Comparison of ENCODE assay signal across 14 cellular contexts in genomic region chr13:75445717-75446529, GRCh38. TPM values are rescaled to one million over a fixed set of nuclear protein-coding genes. Genes with fewer than 3 reads are reported as not detected.
DNase-seq lines count a peak whose midpoint lies in the region; ATAC-seq, FAIRE-seq and TF ChIP-seq lines count a peak whose summit lies in the region.
"Had no signal": no experiment of that assay in that cellular context is flagged by ENCODE, and none has a peak within 500 bp of the region (broad histone marks: within the 10 kb centered on the region; RNA-seq: fewer than 3 reads in every experiment).

No MANE protein-coding gene starts in this region.

- TF ChIP-seq EP300 in suprapubic skin (IDR thresholded peaks at IDR 0.05), result no peak

- peak; percentile 27 for FAIRE-seq in islet of Langerhans (lab: Jason Lieb, UNC)

- peak overlapping the region; percentile 31 for H3K4me3 ChIP-seq in suprapubic skin

- H3K4me1 ChIP-seq in suprapubic skin, result peaks cover 30% of the 10 kb centered on the region

- TF ChIP-seq POLR2A in suprapubic skin (IDR thresholded peaks at IDR 0.05), result no peak

- ATAC-seq in HG03342 (IDR thresholded peaks at IDR 0.05; ENCODE audit: unreplicated experiment), result no peak
- no peak for ATAC-seq in GM19467 (IDR thresholded peaks at IDR 0.05; ENCODE audit: unreplicated experiment)
- ATAC-seq: activated T-cell treated with anti-CD3 and anti-CD28 coated beads, Interleukin-2, amount 50 U/mL, for 4 hours had no signal

- WGBS in suprapubic skin, result 23% methylated on average over 8 of the region's 8 CpGs

- TF ChIP-seq CTCF in suprapubic skin (IDR thresholded peaks at IDR 0.05), result no peak

- H3K36me3 ChIP-seq in suprapubic skin, result no peaks in the 10 kb centered on the region

- peak; percentile 65 for DNase-seq in LHCN-M2 (ENCODE audit: low read depth)
- DNase-seq in dedifferentiated amniotic fluid mesenchymal stem cell (ENCODE audit: extremely low spot score), result peak; percentile 44
- no peak for DNase-seq in suprapubic skin (ENCODE audit: low spot score in 2 of 2)
- no peak for DNase-seq in activated CD4-positive, CD25-positive, alpha-beta regulatory T cell treated with anti-CD3 and anti-CD28 coated beads, Interleukin-2, amount 50 U/mL, for 72 hours
- DNase-seq in UCSD-AML1 (lab: John Stamatoyannopoulos, UW; ENCODE audit: unreplicated experiment), result no peak
- DNase-seq: activated T-cell treated with anti-CD3 and anti-CD28 coated beads, Interleukin-2, amount 50 U/mL, for 4 hours; CD4-positive, CD25-positive, alpha-beta regulatory T cell; GDM1; KG1; NCI-H187 treated with DMSO at 0.1 percent for 48 hours; substantia nigra had no signal

- no peaks in the 10 kb centered on the region for H3K27me3 ChIP-seq in suprapubic skin

- H3K9me3 ChIP-seq in suprapubic skin, result no peaks in the 10 kb centered on the region

- peak overlapping the region; percentile 77 for H3K27ac ChIP-seq in suprapubic skin

RNA-seq across cellular contexts. Expression of gene TBC1D4, which starts 36.0 kb away (rescaled TPM):
- total RNA-seq in LHCN-M2 (2014; rRNA removed), result 7.4 and 11.5 TPM in 2 replicates
- 4.7 TPM for polyA plus RNA-seq in LHCN-M2 (2012)
- total RNA-seq in suprapubic skin, result 100 to 1,000 TPM in 1 of 4 donors, 10 to 100 TPM in 3; 54.3 to 110 (median 72.7) TPM

Comparison
In these comparisons a context has a peak if more than half of its experiments do, and no peak if none do; other contexts are left out.
1. DNase-seq: peak in LHCN-M2 (single experiment) and dedifferentiated amniotic fluid mesenchymal stem cell (single experiment); none in suprapubic skin (0 of 2), activated CD4-positive, CD25-positive, alpha-beta regulatory T cell treated with anti-CD3 and anti-CD28 coated beads, Interleukin-2, amount 50 U/mL, for 72 hours (single experiment) and UCSD-AML1 (single experiment).